Comparison of ENCODE assay signal across 11 cellular contexts in genomic region chr1:147072371-147073061, GRCh38.
A peak's percentile ranks its signal among the peaks of the same experiment; 100 is the strongest.
DNase-seq lines count a peak whose midpoint lies in the region; ATAC-seq, FAIRE-seq and TF ChIP-seq lines count a peak whose summit lies in the region.
"Had no signal": no experiment of that assay in that cellular context is flagged by ENCODE, and none has a peak within 500 bp of the region (broad histone marks: within the 10 kb centered on the region; RNA-seq: fewer than 3 reads in every experiment).

No MANE protein-coding gene starts in this region.

- H3K27ac ChIP-seq in astrocyte (ENCODE audit: low read depth, low read length), result no peak overlapping the region
- H3K27ac ChIP-seq: 22Rv1, prostate gland had no signal

- H3K4me1 Mint-ChIP-seq in astrocyte (ENCODE audit: low read depth, unreplicated experiment), result no peaks in the 10 kb centered on the region
- peaks cover 18% of the 10 kb centered on the region for H3K4me1 Mint-ChIP-seq in stimulated activated naive CD8-positive, alpha-beta T cell treated with anti-CD3 and anti-CD28 coated beads, Interleukin-15, Interleukin-2, amounts not matched to agents 100 ng/mL and 50 ng/mL, for 24 hours (ENCODE audit: low read depth)

- no peak for FAIRE-seq in astrocyte (lab: Jason Lieb, UNC)
- FAIRE-seq: TTC549 had no signal

- H3K79me2 ChIP-seq in astrocyte (ENCODE audit: insufficient read depth, low read length), result no peaks in the 10 kb centered on the region

- no peak for ATAC-seq in HG03159 (IDR thresholded peaks at IDR 0.05; ENCODE audit: unreplicated experiment)

- peak overlapping the region; percentile 84 for H3K4me2 ChIP-seq in astrocyte (ENCODE audit: low read length)

- no peak overlapping the region for H3K9ac ChIP-seq in astrocyte (ENCODE audit: low read length)

- H3K36me3 Mint-ChIP-seq in astrocyte (ENCODE audit: low read depth, unreplicated experiment), result no peaks in the 10 kb centered on the region
- H3K36me3 Mint-ChIP-seq in stimulated activated naive CD8-positive, alpha-beta T cell treated with anti-CD3 and anti-CD28 coated beads, Interleukin-15, Interleukin-2, amounts not matched to agents 100 ng/mL and 50 ng/mL, for 24 hours (ENCODE audit: low read depth), result no peaks in the 10 kb centered on the region

- H4K20me1 ChIP-seq in astrocyte (ENCODE audit: insufficient read depth, low read length), result no peaks in the 10 kb centered on the region

- peaks cover 44% of the 10 kb centered on the region for H3K27me3 Mint-ChIP-seq in astrocyte (ENCODE audit: low read depth, unreplicated experiment)
- peaks cover 76% of the 10 kb centered on the region for H3K27me3 Mint-ChIP-seq in stimulated activated naive CD8-positive, alpha-beta T cell treated with anti-CD3 and anti-CD28 coated beads, Interleukin-15, Interleukin-2, amounts not matched to agents 100 ng/mL and 50 ng/mL, for 24 hours

- peaks cover 4% of the 10 kb centered on the region for H3K9me3 ChIP-seq in astrocyte (ENCODE audit: insufficient read depth, low read depth, low read length)
- H3K9me3 ChIP-seq: prostate gland had no signal

- DNase-seq in NCI-H146 (lab: John Stamatoyannopoulos, UW), result peak; percentile 14
- no peak for DNase-seq in NCI-H146 treated with DMSO at 0.1 percent for 48 hours (lab: John Stamatoyannopoulos, UW; ENCODE audit: unreplicated experiment)
- no peak for DNase-seq in astrocyte (ENCODE audit: low read depth)
- DNase-seq in kidney epithelial cell (ENCODE audit: low read depth), result no peak
- no peak for DNase-seq in GF-D8 (lab: John Stamatoyannopoulos, UW)
- no peak for DNase-seq in NCI-H1930 (lab: John Stamatoyannopoulos, UW)

- H3K4me3 ChIP-seq in astrocyte (ENCODE audit: insufficient read depth, low read depth, low read length) (peak overlapping the region; percentile 50), kidney epithelial cell (ENCODE audit: low read depth, low read length) (peak overlapping the region; percentile 27)
- H3K4me3 ChIP-seq: prostate gland had no signal

- no peak overlapping the region for H3K27ac Mint-ChIP-seq in astrocyte (ENCODE audit: unreplicated experiment)
- no peak overlapping the region for H3K27ac Mint-ChIP-seq in stimulated activated naive CD8-positive, alpha-beta T cell treated with anti-CD3 and anti-CD28 coated beads, Interleukin-15, Interleukin-2, amounts not matched to agents 100 ng/mL and 50 ng/mL, for 24 hours

- H3K4me1 ChIP-seq in astrocyte (ENCODE audit: insufficient read depth, low read length), result no peaks in the 10 kb centered on the region
- H3K4me1 ChIP-seq: prostate gland had no signal

- H3K9me3 Mint-ChIP-seq in astrocyte (ENCODE audit: unreplicated experiment), result peaks cover 2% of the 10 kb centered on the region
- H3K9me3 Mint-ChIP-seq in stimulated activated naive CD8-positive, alpha-beta T cell treated with anti-CD3 and anti-CD28 coated beads, Interleukin-15, Interleukin-2, amounts not matched to agents 100 ng/mL and 50 ng/mL, for 24 hours, result no peaks in the 10 kb centered on the region

- TF ChIP-seq CTCF in astrocyte (IDR thresholded peaks at IDR 0.05; ENCODE audit: insufficient read depth, low read depth, low read length) (no peak), kidney epithelial cell (IDR thresholded peaks at IDR 0.05; ENCODE audit: insufficient read depth, low read length, poor library complexity, severe bottlenecking) (no peak)

- H3K4me3 Mint-ChIP-seq in astrocyte (ENCODE audit: unreplicated experiment), result peak overlapping the region; percentile 64
- peak overlapping the region; percentile 79 for H3K4me3 Mint-ChIP-seq in stimulated activated naive CD8-positive, alpha-beta T cell treated with anti-CD3 and anti-CD28 coated beads, Interleukin-15, Interleukin-2, amounts not matched to agents 100 ng/mL and 50 ng/mL, for 24 hours

- peaks cover 60% of the 10 kb centered on the region for H3K27me3 ChIP-seq in astrocyte (ENCODE audit: insufficient read depth, low read length)
- peaks cover 33% of the 10 kb centered on the region for H3K27me3 ChIP-seq in kidney epithelial cell (ENCODE audit: control insufficient read depth, insufficient read depth, low read length)

- no peaks in the 10 kb centered on the region for H3K36me3 ChIP-seq in astrocyte (ENCODE audit: insufficient read depth, low read length)
- no peaks in the 10 kb centered on the region for H3K36me3 ChIP-seq in kidney epithelial cell (ENCODE audit: control insufficient read depth, insufficient read depth, low read length)
- H3K36me3 ChIP-seq: prostate gland had no signal

- peak overlapping the region; percentile 80 for H2AFZ ChIP-seq in astrocyte (ENCODE audit: low read depth, low read length)
